Comparison of ENCODE assay signal across 1 cellular context in genomic region chr1:93345633-93346471, GRCh38.
TF ChIP-seq lines count a peak whose summit lies in the region.

Gene DR1, plus strand, starts transcription at chr1:93345907. Its CDS starts 739 bp downstream, at chr1:93346646.

TF ChIP-seq in HepG2, 621 proteins besides CTCF, POLR2A, EP300 and RAD21 (continued from another document):
- TF ChIP-seq KLF13 (CRISPR knock-in tag; IDR thresholded peaks at IDR 0.05) (no peak), DBP (CRISPR knock-in tag; IDR thresholded peaks at IDR 0.05; ENCODE audit: not compliant biosample characterization) (no peak), SRY (CRISPR knock-in tag; IDR thresholded peaks at IDR 0.05) (no peak; the same call in 1 of the 2 replicates), SP5 (CRISPR knock-in tag; IDR thresholded peaks at IDR 0.05; ENCODE audit: borderline replicate concordance, low read depth) (peak; percentile 48; the same call in 1 of the 2 replicates), NCOR1 (IDR thresholded peaks at IDR 0.05; ENCODE audit: borderline replicate concordance, low read length) (no peak), KLF11 (CRISPR knock-in tag; IDR thresholded peaks at IDR 0.05) (peak; percentile 93; the same call in 1 of the 2 replicates), TCF12 (IDR thresholded peaks at IDR 0.05) (no peak), TCF12 (CRISPR knock-in tag; IDR thresholded peaks at IDR 0.05) (peak; percentile 97; the same call in 1 of the 2 replicates), RFXANK (CRISPR knock-in tag; IDR thresholded peaks at IDR 0.05) (peak; percentile 61; the same call in 1 of the 2 replicates), RORA (CRISPR knock-in tag; IDR thresholded peaks at IDR 0.05) (no peak), ZNF337 (CRISPR knock-in tag; IDR thresholded peaks at IDR 0.05; ENCODE audit: borderline replicate concordance, low read depth) (0 out of 2 replicates have a peak, but pooled peaks have one; percentile 86), ZNF282 (IDR thresholded peaks at IDR 0.05; ENCODE audit: partially characterized antibody) (no peak), CREBL2 (CRISPR knock-in tag; IDR thresholded peaks at IDR 0.05; ENCODE audit: borderline replicate concordance) (no peak), ZNF343 (CRISPR knock-in tag; IDR thresholded peaks at IDR 0.05) (peak; percentile 82; the same call in 1 of the 2 replicates), HMGA1 (CRISPR knock-in tag; conservative IDR thresholded peaks at IDR 0.05) (no peak), ZNF589 (CRISPR knock-in tag; conservative IDR thresholded peaks at IDR 0.05) (peak; percentile 92), CCAR2 (optimal IDR thresholded peaks at IDR 0.05; ENCODE audit: low read depth, low read length) (no peak), MLXIP (CRISPR knock-in tag; IDR thresholded peaks at IDR 0.05; ENCODE audit: borderline replicate concordance) (no peak), ZNF784 (CRISPR knock-in tag; IDR thresholded peaks at IDR 0.05; ENCODE audit: borderline replicate concordance) (peak; percentile 76; the same call in 1 of the 2 replicates), GRHL1 (CRISPR knock-in tag; conservative IDR thresholded peaks at IDR 0.05) (no peak), ZNF883 (CRISPR knock-in tag; IDR thresholded peaks at IDR 0.05; ENCODE audit: not compliant biosample characterization) (peak; percentile 77), PRDM10 (CRISPR knock-in tag; IDR thresholded peaks at IDR 0.05; ENCODE audit: low read depth) (peak; percentile 73), TMF1 (CRISPR knock-in tag; IDR thresholded peaks at IDR 0.05; ENCODE audit: low read depth) (peak; percentile 53; the same call in 1 of the 2 replicates), ZNF781 (CRISPR knock-in tag; IDR thresholded peaks at IDR 0.05; ENCODE audit: borderline replicate concordance, not compliant biosample characterization) (peak; percentile 67), HHEX (CRISPR knock-in tag; IDR thresholded peaks at IDR 0.05) (no peak), ZBTB21 (CRISPR knock-in tag; IDR thresholded peaks at IDR 0.05) (peak; percentile 64; the same call in 1 of the 2 replicates), FOXO1 (CRISPR knock-in tag; IDR thresholded peaks at IDR 0.05) (peak; percentile 51; the same call in 1 of the 2 replicates), GZF1 (CRISPR knock-in tag; IDR thresholded peaks at IDR 0.05) (no peak; the same call in 1 of the 2 replicates), TFE3 (CRISPR knock-in tag; IDR thresholded peaks at IDR 0.05) (peak; percentile 87), SCMH1 (CRISPR knock-in tag; IDR thresholded peaks at IDR 0.05; ENCODE audit: borderline replicate concordance) (no peak), SMARCE1 (IDR thresholded peaks at IDR 0.05; ENCODE audit: borderline replicate concordance) (no peak), IKZF4 (CRISPR knock-in tag; IDR thresholded peaks at IDR 0.05; ENCODE audit: borderline replicate concordance, low read depth, not compliant biosample characterization) (no peak), IRX3 (CRISPR knock-in tag; IDR thresholded peaks at IDR 0.05; ENCODE audit: borderline replicate concordance, low read depth) (peak; percentile 87), EEA1 (CRISPR knock-in tag; IDR thresholded peaks at IDR 0.05; ENCODE audit: borderline replicate concordance) (0 out of 2 replicates have a peak, but pooled peaks have one; percentile 32), ZNF703 (CRISPR knock-in tag; IDR thresholded peaks at IDR 0.05; ENCODE audit: borderline replicate concordance) (0 out of 2 replicates have a peak, but pooled peaks have one; percentile 63)
